1 cellular context compared by ENCODE assay signal in genomic region chr12:57623811-57624390, GRCh38.
TF ChIP-seq lines count a peak whose summit lies in the region.

No MANE protein-coding gene starts in this region.

TF ChIP-seq in A549, 52 proteins besides CTCF, POLR2A, EP300 and RAD21 (continued from another document):
- no peak for TF ChIP-seq HMGXB4 (CRISPR knock-in tag; IDR thresholded peaks at IDR 0.05; ENCODE audit: borderline replicate concordance)
TF ChIP-seq in A549: peak in this region for 2.
